12 cellular contexts compared by ENCODE assay signal in genomic region chr9:127844821-127845359, GRCh38. TPM values are rescaled to one million over a fixed set of nuclear protein-coding genes. Genes with fewer than 3 reads are reported as not detected.
DNase-seq lines count a peak whose midpoint lies in the region; ATAC-seq and TF ChIP-seq lines count a peak whose summit lies in the region.
"Had no signal": no experiment of that assay in that cellular context is flagged by ENCODE, and none has a peak within 500 bp of the region (broad histone marks: within the 10 kb centered on the region; RNA-seq: fewer than 3 reads in every experiment).

No MANE protein-coding gene starts in this region.

- peak overlapping the region; percentile 55 for H3K4me2 ChIP-seq in osteoblast (ENCODE audit: insufficient read depth, low read length)

- H3K36me3 ChIP-seq in osteoblast (ENCODE audit: insufficient read depth, low read length): peaks cover 54% of the 10 kb centered on the region

- peaks cover 12% of the 10 kb centered on the region for H3K9me3 Mint-ChIP-seq in activated T-cell treated with anti-CD3 and anti-CD28 coated beads, Interleukin-2, amount 50 U/mL, for 24 hours

- ATAC-seq in Right ventricle myocardium inferior: peak; percentile 27
- peak; percentile 44 to 59 for ATAC-seq in right cardiac atrium
- ATAC-seq: stimulated activated naive CD8-positive, alpha-beta T cell treated with anti-CD3 and anti-CD28 coated beads, Interleukin-15, amount 100 ng/mL, for 72 hours had no signal

- H3K27me3 Mint-ChIP-seq in activated T-cell treated with anti-CD3 and anti-CD28 coated beads, Interleukin-2, amount 50 U/mL, for 24 hours: no peaks in the 10 kb centered on the region
- H3K27me3 Mint-ChIP-seq: stimulated activated naive CD8-positive, alpha-beta T cell treated with anti-CD3 and anti-CD28 coated beads, Interleukin-15, amount 100 ng/mL, for 72 hours had no signal

- no peak for DNase-seq in Right ventricle myocardium inferior (ENCODE audit: missing footprints)
- DNase-seq in cardiac septum (ENCODE audit: low spot score): no peak
- DNase-seq in right cardiac atrium: peak; percentile 72 to 84 (median 83)
- peak; percentile 90 for DNase-seq in osteoblast (ENCODE audit: insufficient read length, low spot score, missing footprints)
- DNase-seq in NCI-H446 treated with DMSO at 0.1 percent for 48 hours (lab: John Stamatoyannopoulos, UW): no peak
- DNase-seq in NCI-H2171 (lab: John Stamatoyannopoulos, UW): no peak
- DNase-seq in germinal center (ENCODE audit: low spot score): no peak
- no peak for DNase-seq in activated T-cell treated with anti-CD3 and anti-CD28 coated beads, Interleukin-2, amount 50 U/mL, for 24 hours
- DNase-seq: 8988T; NCI-H2029; stimulated activated naive CD8-positive, alpha-beta T cell treated with anti-CD3 and anti-CD28 coated beads, Interleukin-15, amount 100 ng/mL, for 72 hours had no signal

- TF ChIP-seq CTCF in osteoblast (IDR thresholded peaks at IDR 0.05; ENCODE audit: extremely low read depth, low read depth, low read length): no peak

- 36% methylated on average over 16 of the region's 16 CpGs for WGBS in right cardiac atrium

- peaks cover 7% of the 10 kb centered on the region for H4K20me1 ChIP-seq in osteoblast (ENCODE audit: insufficient read depth, low read length)

- H3K27me3 ChIP-seq in right cardiac atrium (ENCODE audit: control insufficient read depth, insufficient read depth): no peaks in the 10 kb centered on the region
- no peaks in the 10 kb centered on the region for H3K27me3 ChIP-seq in osteoblast (ENCODE audit: insufficient read depth, low read length)

- peak overlapping the region; percentile 17 for H2AFZ ChIP-seq in osteoblast (ENCODE audit: low read length)

- H3K27ac ChIP-seq in right cardiac atrium (ENCODE audit: low read length): peak overlapping the region; percentile 89
- H3K27ac ChIP-seq in osteoblast (ENCODE audit: low read depth, low read length): peak overlapping the region; percentile 67
- H3K27ac ChIP-seq: VCaP had no signal

- intact Hi-C loops in Right ventricle myocardium inferior (cut with DNase I) (loop anchor here (2.0 kb wide), 1 partner anchor 14 kb away; no protein-coding TSS in a partner anchor), cardiac septum (cut with DNase I) (no loop called here), right cardiac atrium (cut with DNase I) (no loop called here)

- no peak overlapping the region for H3K27ac Mint-ChIP-seq in activated T-cell treated with anti-CD3 and anti-CD28 coated beads, Interleukin-2, amount 50 U/mL, for 24 hours
- H3K27ac Mint-ChIP-seq: stimulated activated naive CD8-positive, alpha-beta T cell treated with anti-CD3 and anti-CD28 coated beads, Interleukin-15, amount 100 ng/mL, for 72 hours had no signal

- H3K4me1 Mint-ChIP-seq in activated T-cell treated with anti-CD3 and anti-CD28 coated beads, Interleukin-2, amount 50 U/mL, for 24 hours (ENCODE audit: low read depth): no peaks in the 10 kb centered on the region
- H3K4me1 Mint-ChIP-seq: stimulated activated naive CD8-positive, alpha-beta T cell treated with anti-CD3 and anti-CD28 coated beads, Interleukin-15, amount 100 ng/mL, for 72 hours had no signal

- peaks cover 89% of the 10 kb centered on the region for H3K79me2 ChIP-seq in osteoblast (ENCODE audit: insufficient read depth, low read length)

- peak overlapping the region; percentile 2 for H3K4me3 ChIP-seq in right cardiac atrium (ENCODE audit: low read length)
- no peak overlapping the region for H3K4me3 ChIP-seq in osteoblast (ENCODE audit: insufficient read depth, low read length)

- no peaks in the 10 kb centered on the region for H3K9me3 ChIP-seq in right cardiac atrium (ENCODE audit: control insufficient read depth, low read length)
- H3K9me3 ChIP-seq in osteoblast (ENCODE audit: low read depth, low read length): peaks cover 7% of the 10 kb centered on the region

- no peak overlapping the region for H3K4me3 Mint-ChIP-seq in activated T-cell treated with anti-CD3 and anti-CD28 coated beads, Interleukin-2, amount 50 U/mL, for 24 hours
- H3K4me3 Mint-ChIP-seq: stimulated activated naive CD8-positive, alpha-beta T cell treated with anti-CD3 and anti-CD28 coated beads, Interleukin-15, amount 100 ng/mL, for 72 hours had no signal

- peaks cover 17% of the 10 kb centered on the region for H3K4me1 ChIP-seq in right cardiac atrium (ENCODE audit: control insufficient read depth, insufficient read depth, low read length)
- peaks cover 44% of the 10 kb centered on the region for H3K4me1 ChIP-seq in osteoblast (ENCODE audit: insufficient read depth, low read length)

- peaks cover 17% of the 10 kb centered on the region for H3K36me3 Mint-ChIP-seq in activated T-cell treated with anti-CD3 and anti-CD28 coated beads, Interleukin-2, amount 50 U/mL, for 24 hours (ENCODE audit: low read depth)

RNA-seq across cellular contexts. Expression of gene ENG, which starts 9.6 kb away (rescaled TPM):
- total RNA-seq in Right ventricle myocardium inferior: 131 TPM
- total RNA-seq in cardiac septum: 244 TPM
- 100 to 1,000 TPM; 275 to 462 (median 364) TPM for total RNA-seq in right cardiac atrium
- 362 TPM for polyA plus RNA-seq in right cardiac atrium
- 60.8 and 87.5 TPM in 2 replicates for total RNA-seq in osteoblast

RNA-seq across cellular contexts. Expression of gene AK1, which starts 32.6 kb away (rescaled TPM):
- 880 TPM for total RNA-seq in Right ventricle myocardium inferior
- 484 TPM for total RNA-seq in cardiac septum
- total RNA-seq in right cardiac atrium: 100 to 1,000 TPM; 630 to 722 (median 659) TPM
- polyA plus RNA-seq in right cardiac atrium: 811 TPM
- total RNA-seq in osteoblast: 100 and 106 TPM in 2 replicates

RNA-seq across cellular contexts. Expression of gene FPGS, which starts 42.2 kb away (rescaled TPM):
- 30.2 TPM for total RNA-seq in Right ventricle myocardium inferior
- 36.5 TPM for total RNA-seq in cardiac septum
- 10 to 100 TPM; 34.1 to 53.1 (median 45.6) TPM for total RNA-seq in right cardiac atrium
- polyA plus RNA-seq in right cardiac atrium: 30.1 TPM
- 87.5 and 98.1 TPM in 2 replicates for total RNA-seq in osteoblast

RNA-seq across cellular contexts. Expression of gene ST6GALNAC6, which starts 54.5 kb away (rescaled TPM):
- total RNA-seq in Right ventricle myocardium inferior (43.3 TPM), cardiac septum (49.4 TPM), right cardiac atrium (10 to 100 TPM; 60.1 to 73.7 (median 65.2) TPM), osteoblast (52.7 and 53.2 TPM in 2 replicates)
- polyA plus RNA-seq in right cardiac atrium: 55.9 TPM

RNA-seq across cellular contexts. Expression of gene CDK9, which starts 59.1 kb away (rescaled TPM):
- total RNA-seq in Right ventricle myocardium inferior (49.9 TPM), cardiac septum (48.7 TPM), right cardiac atrium (10 to 100 TPM; 49.0 to 62.5 (median 58.6) TPM), osteoblast (54.8 and 56.1 TPM in 2 replicates)
- 37.3 TPM for polyA plus RNA-seq in right cardiac atrium

Comparison
In these comparisons a context has a peak if more than half of its experiments do, and no peak if none do; other contexts are left out.
1. DNase-seq: peak in right cardiac atrium (3 of 3) and osteoblast (single experiment); none in Right ventricle myocardium inferior (single experiment), cardiac septum (single experiment), NCI-H446 treated with DMSO at 0.1 percent for 48 hours (single experiment), NCI-H2171 (single experiment), germinal center (single experiment) and activated T-cell treated with anti-CD3 and anti-CD28 coated beads, Interleukin-2, amount 50 U/mL, for 24 hours (single experiment).